Comparison of ENCODE assay signal across 1 cellular context in genomic region chr20:1838479-1839279, GRCh38.
TF ChIP-seq lines count a peak whose summit lies in the region.

No MANE protein-coding gene starts in this region.

TF ChIP-seq in GM23338, 12 proteins besides CTCF, POLR2A, EP300 and RAD21 (continued from another document):
- TF ChIP-seq ZNF462 (CRISPR knock-in tag; IDR thresholded peaks at IDR 0.05) (no peak), STAT1 (IDR thresholded peaks at IDR 0.05; ENCODE audit: unreplicated experiment) (no peak), ZNF114 (CRISPR knock-in tag; IDR thresholded peaks at IDR 0.05) (no peak), EZH2 (IDR thresholded peaks at IDR 0.05; ENCODE audit: low read depth, unreplicated experiment) (no peak), JUNB (IDR thresholded peaks at IDR 0.05; ENCODE audit: unreplicated experiment) (no peak), EZH2phosphoT487 (IDR thresholded peaks at IDR 0.05; ENCODE audit: unreplicated experiment) (no peak)
